9 cellular contexts compared by ENCODE assay signal in genomic region chr10:11345224-11346054, GRCh38.
DNase-seq lines count a peak whose midpoint lies in the region; ATAC-seq, FAIRE-seq and TF ChIP-seq lines count a peak whose summit lies in the region.
"Had no signal": no experiment of that assay in that cellular context is flagged by ENCODE, and none has a peak within 500 bp of the region (broad histone marks: within the 10 kb centered on the region; RNA-seq: fewer than 3 reads in every experiment).

No MANE protein-coding gene starts in this region.

- TF ChIP-seq CTCF in GM12872 (IDR thresholded peaks at IDR 0.05; ENCODE audit: insufficient read depth, low read depth, low read length) (peak; percentile 54), GM23338 (conservative IDR thresholded peaks at IDR 0.05; ENCODE audit: low read depth in 2 of 2) (peak; percentile 41 to 71), sigmoid colon (IDR thresholded peaks at IDR 0.05) (no peak)

- H3K9me3 ChIP-seq in sigmoid colon, result no peaks in the 10 kb centered on the region

- 54 to 55% methylated on average over 10 of the region's 10 CpGs for WGBS in sigmoid colon, 2 donors

- peaks cover 10% of the 10 kb centered on the region for H3K9me3 Mint-ChIP-seq in GM23338
- H3K9me3 Mint-ChIP-seq in stimulated activated naive B cell treated with anti-CD40 and anti-IgM and Interleukin-4, amounts not matched to agents 10 μg/mL and 1 μg/mL and 100 μg/mL, for 72 hours, result peaks cover 0 to 5% of the 10 kb centered on the region in 2 donors

- H3K27me3 ChIP-seq in GM23338 (ENCODE audit: insufficient read depth) (no peaks in the 10 kb centered on the region), sigmoid colon (no peaks in the 10 kb centered on the region)

- H3K27ac ChIP-seq in GM23338 (ENCODE audit: low read depth), result no peak overlapping the region
- H3K27ac ChIP-seq in sigmoid colon, result no peak overlapping the region

- peaks cover 2% of the 10 kb centered on the region; the same call in 1 of the 3 replicates for H3K36me3 Mint-ChIP-seq in GM23338 (ENCODE audit: low read depth)
- peaks cover 2 to 5% of the 10 kb centered on the region in 2 donors for H3K36me3 Mint-ChIP-seq in stimulated activated naive B cell treated with anti-CD40 and anti-IgM and Interleukin-4, amounts not matched to agents 10 μg/mL and 1 μg/mL and 100 μg/mL, for 72 hours

- no peaks in the 10 kb centered on the region for H4K20me1 ChIP-seq in GM23338 (replicated peaks; ENCODE audit: insufficient read depth)

- DNase-seq in GM23338 (ENCODE audit: low spot score) (peak; percentile 83), NCI-H146 (lab: John Stamatoyannopoulos, UW) (peak; percentile 86), dermis microvascular lymphatic vessel endothelial cell (ENCODE audit: low read depth in 2 of 2) (peak; percentile 60 to 68), urothelium cell line (ENCODE audit: low spot score) (no peak), sigmoid colon (no peak)
- peak; percentile 42 for DNase-seq in stimulated activated naive B cell treated with anti-CD40 and anti-IgM and Interleukin-4, amounts not matched to agents 10 μg/mL and 1 μg/mL and 100 μg/mL, for 72 hours
- DNase-seq in activated T-cell treated with anti-CD3 and anti-CD28 coated beads, Interleukin-2, amount 50 U/mL, for 48 hours, result no peak
- DNase-seq: IMR-90 had no signal

- H3F3A ChIP-seq in GM23338 (replicated peaks; ENCODE audit: low read depth), result no peaks in the 10 kb centered on the region

- no peak for FAIRE-seq in urothelium cell line (lab: Jason Lieb, UNC)

- peak; percentile 74 for ATAC-seq in GM23338
- ATAC-seq in stimulated activated naive B cell treated with anti-CD40 and anti-IgM and Interleukin-4, amounts not matched to agents 10 μg/mL and 1 μg/mL and 100 μg/mL, for 72 hours (replicated peaks), result peak; percentile 88 to 92

- H3K4me2 ChIP-seq in GM23338, result no peak overlapping the region

- H3K4me1 ChIP-seq in GM23338 (ENCODE audit: insufficient read depth) (no peaks in the 10 kb centered on the region), sigmoid colon (peaks cover 0 to 14% (median 10%) of the 10 kb centered on the region in 4 donors)

- H3K36me3 ChIP-seq in GM23338 (ENCODE audit: insufficient read depth) (no peaks in the 10 kb centered on the region), sigmoid colon (no peaks in the 10 kb centered on the region)

- no peak overlapping the region for H3K4me3 Mint-ChIP-seq in GM23338
- peak overlapping the region; percentile 46 to 68 for H3K4me3 Mint-ChIP-seq in stimulated activated naive B cell treated with anti-CD40 and anti-IgM and Interleukin-4, amounts not matched to agents 10 μg/mL and 1 μg/mL and 100 μg/mL, for 72 hours

- peaks cover 2% of the 10 kb centered on the region for H3K27me3 Mint-ChIP-seq in GM23338 (ENCODE audit: insufficient read depth, low read depth, poor library complexity)
- H3K27me3 Mint-ChIP-seq in stimulated activated naive B cell treated with anti-CD40 and anti-IgM and Interleukin-4, amounts not matched to agents 10 μg/mL and 1 μg/mL and 100 μg/mL, for 72 hours, result peaks cover 0 to 5% of the 10 kb centered on the region in 2 donors

- TF ChIP-seq POLR2A in sigmoid colon (IDR thresholded peaks at IDR 0.05), result no peak

- peak overlapping the region; percentile 87 for H2AFZ ChIP-seq in GM23338

- H3K4me3 ChIP-seq in GM23338 (no peak overlapping the region), sigmoid colon (no peak overlapping the region)

- H3K79me2 ChIP-seq in GM23338 (replicated peaks; ENCODE audit: insufficient read depth), result no peaks in the 10 kb centered on the region

- intact Hi-C loops in sigmoid colon (cut with DNase I), result no loop called here

- TF ChIP-seq EP300 in sigmoid colon (IDR thresholded peaks at IDR 0.05), result no peak

- no peak overlapping the region for H3K27ac Mint-ChIP-seq in GM23338
- H3K27ac Mint-ChIP-seq in stimulated activated naive B cell treated with anti-CD40 and anti-IgM and Interleukin-4, amounts not matched to agents 10 μg/mL and 1 μg/mL and 100 μg/mL, for 72 hours, result no peak overlapping the region

- H3K4me1 Mint-ChIP-seq in GM23338, result peaks cover 3% of the 10 kb centered on the region; the same call in 2 of the 3 replicates
- H3K4me1 Mint-ChIP-seq in stimulated activated naive B cell treated with anti-CD40 and anti-IgM and Interleukin-4, amounts not matched to agents 10 μg/mL and 1 μg/mL and 100 μg/mL, for 72 hours, result peaks cover 8 to 15% of the 10 kb centered on the region in 2 donors

- H3K9me2 ChIP-seq in GM23338 (ENCODE audit: insufficient read depth), result no peaks in the 10 kb centered on the region

TF ChIP-seq in GM23338, 12 proteins besides CTCF, POLR2A, EP300 and RAD21:
- TF ChIP-seq JUNB (IDR thresholded peaks at IDR 0.05; ENCODE audit: unreplicated experiment) (no peak), EZH2 (IDR thresholded peaks at IDR 0.05; ENCODE audit: low read depth, unreplicated experiment) (no peak), ZNF462 (CRISPR knock-in tag; IDR thresholded peaks at IDR 0.05) (no peak), CREB1 (CRISPR knock-in tag; IDR thresholded peaks at IDR 0.05; ENCODE audit: low read depth) (no peak), ETS1 (IDR thresholded peaks at IDR 0.05) (no peak)
TF ChIP-seq in GM23338: peak in this region for 0.

Comparison
In these comparisons a context has a peak if more than half of its experiments do, and no peak if none do; other contexts are left out.
1. CTCF ChIP-seq: peak in GM12872 (single experiment) and GM23338 (2 of 2); none in sigmoid colon (0 of 4).
2. DNase-seq: peak in GM23338 (single experiment), NCI-H146 (single experiment), dermis microvascular lymphatic vessel endothelial cell (2 of 2) and stimulated activated naive B cell treated with anti-CD40 and anti-IgM and Interleukin-4, amounts not matched to agents 10 μg/mL and 1 μg/mL and 100 μg/mL, for 72 hours (single experiment); none in activated T-cell treated with anti-CD3 and anti-CD28 coated beads, Interleukin-2, amount 50 U/mL, for 48 hours (0 of 2), urothelium cell line (single experiment) and sigmoid colon (single experiment).